ENCODE assay signal across 10 cellular contexts in genomic region chr9:126704157-126704941, GRCh38.
DNase-seq lines count a peak whose midpoint lies in the region; ATAC-seq and TF ChIP-seq lines count a peak whose summit lies in the region.
"Had no signal": no experiment of that assay in that cellular context is flagged by ENCODE, and none has a peak within 500 bp of the region (broad histone marks: within the 10 kb centered on the region; RNA-seq: fewer than 3 reads in every experiment).

No MANE protein-coding gene starts in this region.

- TF ChIP-seq POLR2A in erythroblast (IDR thresholded peaks at IDR 0.05; ENCODE audit: low read length), result no peak

- H3K27ac ChIP-seq in HEK293 (ENCODE audit: extremely low read depth, low read depth, low read length), result no peak overlapping the region
- H3K27ac ChIP-seq: upper lobe of left lung had no signal

- peak; percentile 52 for ATAC-seq in left ventricle myocardium superior

- H3K9me3 ChIP-seq in HEK293 (ENCODE audit: control insufficient read depth, insufficient read depth, low read depth, low read length), result no peaks in the 10 kb centered on the region
- H3K9me3 ChIP-seq: upper lobe of left lung had no signal

- CTCF ChIA-PET in HEK293 (lab: Yijun Ruan, JAX), result interaction anchor here (0.6 to 9.8 kb wide), 35 partner anchors 9 to 955 kb away, joined by 3 to 373 read pairs (median 7); no protein-coding TSS in a partner anchor

- H3K9me3 Mint-ChIP-seq in activated T-cell treated with anti-CD3 and anti-CD28 coated beads, Interleukin-2, amount 50 U/mL, for 24 hours, result no peaks in the 10 kb centered on the region
- H3K9me3 Mint-ChIP-seq: T-helper 1 cell treated with Interleukin-12 subunit alpha and Interleukin-12 subunit beta and Interleukin-4 antibody, amounts not matched to agents 30 μg/mL and 1 μg/mL, for 36 hours had no signal

- H3K4me1 Mint-ChIP-seq in activated T-cell treated with anti-CD3 and anti-CD28 coated beads, Interleukin-2, amount 50 U/mL, for 24 hours (ENCODE audit: low read depth), result peaks cover 20% of the 10 kb centered on the region

- intact Hi-C loops in left ventricle myocardium superior (cut with micrococcal nuclease), result no loop called here

- H3K36me3 Mint-ChIP-seq in activated T-cell treated with anti-CD3 and anti-CD28 coated beads, Interleukin-2, amount 50 U/mL, for 24 hours (ENCODE audit: low read depth), result no peaks in the 10 kb centered on the region

- no peak overlapping the region for H3K27ac Mint-ChIP-seq in activated T-cell treated with anti-CD3 and anti-CD28 coated beads, Interleukin-2, amount 50 U/mL, for 24 hours

- H3K4me3 ChIP-seq in HEK293 (ENCODE audit: low read depth, low read length), result no peak overlapping the region

- no peaks in the 10 kb centered on the region for H3K36me3 ChIP-seq in HEK293 (ENCODE audit: control insufficient read depth in 2 of 2, insufficient read depth in 1 of 2, low read length in 2 of 2)
- H3K36me3 ChIP-seq: upper lobe of left lung had no signal

- peaks cover 42% of the 10 kb centered on the region for H3K27me3 Mint-ChIP-seq in activated T-cell treated with anti-CD3 and anti-CD28 coated beads, Interleukin-2, amount 50 U/mL, for 24 hours

- DNase-seq in A172 (ENCODE audit: low spot score) (peak; percentile 79), left ventricle myocardium superior (peak; percentile 27), erythroblast (lab: John Stamatoyannopoulos, UW) (no peak), midbrain (lab: John Stamatoyannopoulos, UW) (no peak), GOT3 (lab: John Stamatoyannopoulos, UW) (no peak)
- DNase-seq in activated T-cell treated with anti-CD3 and anti-CD28 coated beads, Interleukin-2, amount 50 U/mL, for 24 hours, result peak; percentile 54
- peak; percentile 59 for DNase-seq in stimulated activated CD4-positive, alpha-beta T cell treated with anti-CD3 and anti-CD28 coated beads, Interleukin-4, amount 100 ng/mL, for 1 hour

- H3K4me1 ChIP-seq in HEK293 (ENCODE audit: control insufficient read depth, insufficient read depth, low read length), result no peaks in the 10 kb centered on the region

- no peak for TF ChIP-seq CTCF in HEK293 (tag by site-specific recombination; IDR thresholded peaks at IDR 0.05)

- H3K4me3 Mint-ChIP-seq in activated T-cell treated with anti-CD3 and anti-CD28 coated beads, Interleukin-2, amount 50 U/mL, for 24 hours, result no peak overlapping the region

- POLR2A ChIA-PET in HEK293 (lab: Yijun Ruan, JAX), result interaction anchor here (1.2 to 2.5 kb wide), 3 partner anchors 31 to 91 kb away, joined by 3 to 13 read pairs (median 5); partner anchors contain the start of gene LMX1B

TF ChIP-seq in HEK293, 187 proteins besides CTCF, POLR2A, EP300 and RAD21 (continues in another document):
- no peak for TF ChIP-seq ZNF513 (tag by site-specific recombination; IDR thresholded peaks at IDR 0.05)
- TF ChIP-seq ZNF48 (tag by site-specific recombination; IDR thresholded peaks at IDR 0.05), result no peak
- TF ChIP-seq ZNF121 (tag by site-specific recombination; IDR thresholded peaks at IDR 0.05), result no peak
- peak; percentile 98 for TF ChIP-seq ZFHX2 (tag by site-specific recombination; conservative IDR thresholded peaks at IDR 0.05)
- TF ChIP-seq ZNF16 (tag by site-specific recombination; IDR thresholded peaks at IDR 0.05; ENCODE audit: low read depth), result no peak
- no peak for TF ChIP-seq ZNF621 (tag by site-specific recombination; IDR thresholded peaks at IDR 0.05)
- TF ChIP-seq ZNF169 (tag by site-specific recombination; IDR thresholded peaks at IDR 0.05), result no peak
- no peak for TF ChIP-seq ZNF132 (tag by site-specific recombination; IDR thresholded peaks at IDR 0.05; ENCODE audit: borderline replicate concordance)
- peak; percentile 55; the same call in 1 of the 2 replicates for TF ChIP-seq ZNF600 (tag by site-specific recombination; IDR thresholded peaks at IDR 0.05)
- peak; percentile 36; the same call in 1 of the 2 replicates for TF ChIP-seq GLIS1 (tag by site-specific recombination; IDR thresholded peaks at IDR 0.05)
- TF ChIP-seq ZNF664 (tag by site-specific recombination; IDR thresholded peaks at IDR 0.05), result no peak
- TF ChIP-seq ZSCAN5A (tag by site-specific recombination; IDR thresholded peaks at IDR 0.05), result no peak
- TF ChIP-seq ZBTB20 (tag by site-specific recombination; IDR thresholded peaks at IDR 0.05), result 0 out of 2 replicates have a peak, but pooled peaks have one; percentile 9
- TF ChIP-seq ZNF157 (tag by site-specific recombination; IDR thresholded peaks at IDR 0.05), result no peak
- TF ChIP-seq ZNF398 (tag by site-specific recombination; IDR thresholded peaks at IDR 0.05), result peak; percentile 21; the same call in 1 of the 2 replicates
- TF ChIP-seq ZNF837 (tag by site-specific recombination; IDR thresholded peaks at IDR 0.05), result no peak
- TF ChIP-seq ZNF18 (tag by site-specific recombination; IDR thresholded peaks at IDR 0.05), result no peak
- TF ChIP-seq ZNF10 (tag by site-specific recombination; IDR thresholded peaks at IDR 0.05), result no peak
- no peak for TF ChIP-seq KLF16 (tag by site-specific recombination; IDR thresholded peaks at IDR 0.05)
- TF ChIP-seq PRDM6 (tag by site-specific recombination; IDR thresholded peaks at IDR 0.05), result no peak
- TF ChIP-seq ZNF214 (tag by site-specific recombination; IDR thresholded peaks at IDR 0.05; ENCODE audit: borderline replicate concordance), result no peak
- no peak for TF ChIP-seq ZNF549 (tag by site-specific recombination; IDR thresholded peaks at IDR 0.05)

Comparison
In these comparisons a context has a peak if more than half of its experiments do, and no peak if none do; other contexts are left out.
1. DNase-seq: peak in A172 (single experiment), activated T-cell treated with anti-CD3 and anti-CD28 coated beads, Interleukin-2, amount 50 U/mL, for 24 hours (single experiment), left ventricle myocardium superior (single experiment) and stimulated activated CD4-positive, alpha-beta T cell treated with anti-CD3 and anti-CD28 coated beads, Interleukin-4, amount 100 ng/mL, for 1 hour (single experiment); none in erythroblast (0 of 2), midbrain (single experiment) and GOT3 (single experiment).